Comparison of ENCODE assay signal across 1 cellular context in the genomic region with DNA sequence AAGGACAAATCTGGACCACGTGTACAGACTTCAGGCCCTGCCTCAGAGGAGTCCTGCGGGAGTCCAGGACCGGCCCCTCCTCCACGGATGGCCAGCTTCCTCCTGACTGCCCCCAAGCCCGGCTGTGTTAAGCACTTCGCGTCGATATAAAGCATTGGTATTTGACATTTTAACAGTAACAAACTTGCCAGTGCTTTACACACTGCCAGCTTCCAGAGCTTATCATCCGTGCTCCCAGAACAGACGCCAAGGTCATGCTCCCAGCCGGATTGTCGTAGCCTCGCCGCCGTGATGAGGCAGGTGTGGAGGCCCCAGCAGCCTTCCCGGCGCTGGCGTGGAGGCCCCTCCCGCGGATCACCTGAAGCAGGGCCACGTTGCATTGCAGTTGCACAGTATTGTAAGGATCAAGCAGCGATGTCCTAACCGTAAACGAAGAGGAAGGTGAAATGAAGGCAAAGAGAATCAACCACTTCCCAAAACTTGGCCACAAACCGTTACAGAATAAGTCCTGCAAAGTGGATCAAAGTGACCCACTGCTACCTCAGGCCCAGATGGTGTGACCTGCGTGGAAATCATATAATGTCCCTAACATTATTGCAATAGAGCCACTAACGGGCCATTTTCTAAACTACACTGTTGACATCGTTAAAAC.
TF ChIP-seq lines count a peak whose summit lies in the region.

No MANE protein-coding gene starts in this region.

TF ChIP-seq in HepG2, 621 proteins besides CTCF, POLR2A, EP300 and RAD21:
- TF ChIP-seq ZFX (CRISPR knock-in tag; IDR thresholded peaks at IDR 0.05; ENCODE audit: low read depth) (no peak), RBM22 (optimal IDR thresholded peaks at IDR 0.05; ENCODE audit: low read length) (peak; percentile 12), ZNF383 (CRISPR knock-in tag; IDR thresholded peaks at IDR 0.05; ENCODE audit: borderline replicate concordance) (no peak)
